In genomic region chr1:247077768-247078314, GRCh38 we compare ENCODE assay signal across 8 cellular contexts. TPM values are rescaled to one million over a fixed set of nuclear protein-coding genes. Genes with fewer than 3 reads are reported as not detected.
DNase-seq lines count a peak whose midpoint lies in the region; ATAC-seq, FAIRE-seq and TF ChIP-seq lines count a peak whose summit lies in the region.

No MANE protein-coding gene starts in this region.

- intact Hi-C loops in Panc1 (cut with micrococcal nuclease; ENCODE audit: unreplicated experiment) (loop anchor here (5.0 kb wide), 1 partner anchor 91 kb away; no protein-coding TSS in a partner anchor), endothelial cell of umbilical vein (cut with micrococcal nuclease) (loop anchor here (1.0 to 2.0 kb wide), 5 partner anchors 26 to 171 kb away; partner anchors contain the start of genes ZNF669 and ZNF695)

- CTCF ChIA-PET in Panc1 (lab: Charles Lee) (no interaction called here), endothelial cell of umbilical vein (lab: Charles Lee) (no interaction called here)

- DNase-seq in GM23248: peak; percentile 45
- DNase-seq in Panc1 (ENCODE audit: low read depth, low spot score): no peak
- DNase-seq in endothelial cell of umbilical vein (ENCODE audit: low read depth, low spot score): peak; percentile 41
- no peak for DNase-seq in RPMI8226
- DNase-seq in NCI-H2227 (lab: John Stamatoyannopoulos, UW; ENCODE audit: unreplicated experiment): no peak

- H3K36me3 ChIP-seq in DOHH2 (ENCODE audit: control insufficient read depth, low read length) (peaks cover 32% of the 10 kb centered on the region), GM23248 (ENCODE audit: low read depth) (no peaks in the 10 kb centered on the region), Panc1 (ENCODE audit: control insufficient read depth, insufficient read depth, low read length) (no peaks in the 10 kb centered on the region; the same call in 1 of the 2 replicates), endothelial cell of umbilical vein (ENCODE audit: control insufficient read depth in 2 of 2, extremely low read depth in 1 of 2, insufficient read depth in 2 of 2, low read length in 2 of 2) (no peaks in the 10 kb centered on the region), neural cell (ENCODE audit: insufficient read depth, low read length) (no peaks in the 10 kb centered on the region)

- peak overlapping the region; percentile 85 for H3K4me3 ChIP-seq in DOHH2 (ENCODE audit: low read length)
- peak overlapping the region; percentile 96 for H3K4me3 ChIP-seq in GM23248
- peak overlapping the region; percentile 82 to 96 for H3K4me3 ChIP-seq in Panc1 (ENCODE audit: low read depth in 2 of 2, low read length in 2 of 2)
- peak overlapping the region; percentile 72 to 90 (median 82) for H3K4me3 ChIP-seq in endothelial cell of umbilical vein (replicated peaks in 1 of 3; ENCODE audit: insufficient read depth in 1 of 3, low read depth in 1 of 3, low read length in 3 of 3)
- H3K4me3 ChIP-seq in neural cell (ENCODE audit: low read length): peak overlapping the region; percentile 96

- in situ Hi-C loops in GM23248 (cut with MboI) (no loop called here), Panc1 (cut with HindIII; ENCODE audit: low pct_unique_long_range_greater_than_20kb, low sequenced_read_pairs) (no loop called here)

- no peak for TF ChIP-seq RAD21 in neural cell (conservative IDR thresholded peaks at IDR 0.05)

- H4K20me1 ChIP-seq in DOHH2 (ENCODE audit: control insufficient read depth, insufficient read depth, low read depth, low read length): no peaks in the 10 kb centered on the region
- no peaks in the 10 kb centered on the region for H4K20me1 ChIP-seq in GM23248 (ENCODE audit: insufficient read depth)
- peaks cover 2% of the 10 kb centered on the region for H4K20me1 ChIP-seq in endothelial cell of umbilical vein (replicated peaks; ENCODE audit: control insufficient read depth, extremely low read depth, insufficient read depth, low read length)
- no peaks in the 10 kb centered on the region for H4K20me1 ChIP-seq in neural cell (ENCODE audit: insufficient read depth)

- H3F3A ChIP-seq in DOHH2 (ENCODE audit: control insufficient read depth, insufficient read depth) (no peaks in the 10 kb centered on the region), GM23248 (ENCODE audit: insufficient read depth) (no peaks in the 10 kb centered on the region), neural cell (ENCODE audit: insufficient read depth, low read length, poor library complexity, severe bottlenecking) (no peaks in the 10 kb centered on the region)

- H3K9ac ChIP-seq in GM23248: peak overlapping the region; percentile 86
- peak overlapping the region; percentile 83 for H3K9ac ChIP-seq in endothelial cell of umbilical vein (replicated peaks; ENCODE audit: extremely low read depth, insufficient read depth, low read length)
- peak overlapping the region; percentile 91 for H3K9ac ChIP-seq in neural cell (ENCODE audit: low read length)

- no peak for TF ChIP-seq EP300 in neural cell (conservative IDR thresholded peaks at IDR 0.05; ENCODE audit: poor library complexity, severe bottlenecking)

- dilution Hi-C loops in endothelial cell of umbilical vein (cut with MboI; ENCODE audit: extremely low pct_ligation_motif_present, low sequenced_read_pairs): no loop called here

- peaks cover 24% of the 10 kb centered on the region for H3K4me1 ChIP-seq in DOHH2 (ENCODE audit: control insufficient read depth, low read length)
- H3K4me1 ChIP-seq in GM23248 (ENCODE audit: insufficient read depth): peaks cover 10% of the 10 kb centered on the region
- H3K4me1 ChIP-seq in Panc1 (ENCODE audit: control insufficient read depth, insufficient read depth, low read length): peaks cover 12% of the 10 kb centered on the region
- H3K4me1 ChIP-seq in endothelial cell of umbilical vein (ENCODE audit: control insufficient read depth, extremely low read depth, insufficient read depth, low read length): peaks cover 16% of the 10 kb centered on the region

- no peaks in the 10 kb centered on the region for H3K27me3 ChIP-seq in DOHH2 (ENCODE audit: control insufficient read depth, low read length)
- no peaks in the 10 kb centered on the region for H3K27me3 ChIP-seq in GM23248 (replicated peaks; ENCODE audit: insufficient read depth)
- no peaks in the 10 kb centered on the region for H3K27me3 ChIP-seq in Panc1 (ENCODE audit: control insufficient read depth, insufficient read depth, low read length)
- no peaks in the 10 kb centered on the region for H3K27me3 ChIP-seq in endothelial cell of umbilical vein (ENCODE audit: control insufficient read depth in 2 of 2, insufficient read depth in 2 of 2, low read length in 2 of 2)
- no peaks in the 10 kb centered on the region for H3K27me3 ChIP-seq in neural cell (ENCODE audit: insufficient read depth, low read depth, low read length)

- H3K9me2 ChIP-seq in DOHH2 (replicated peaks; ENCODE audit: control insufficient read depth, low read length) (no peaks in the 10 kb centered on the region), GM23248 (ENCODE audit: insufficient read depth) (no peaks in the 10 kb centered on the region), neural cell (ENCODE audit: insufficient read depth, low read length) (no peaks in the 10 kb centered on the region)

- H3K27ac ChIP-seq in DOHH2 (ENCODE audit: low read depth, low read length) (peak overlapping the region; percentile 41), GM23248 (0 out of 2 replicates have a peak overlapping the region, but pooled peaks have one; percentile 17), Panc1 (ENCODE audit: low read length) (peak overlapping the region; percentile 94), endothelial cell of umbilical vein (ENCODE audit: insufficient read depth, low read depth, low read length) (peak overlapping the region; percentile 79), neural cell (ENCODE audit: low read length) (peak overlapping the region; percentile 85)

- peak overlapping the region; percentile 77 for H3K4me2 ChIP-seq in DOHH2 (ENCODE audit: low read length)
- H3K4me2 ChIP-seq in GM23248 (ENCODE audit: unreplicated experiment): peak overlapping the region; percentile 96
- peak overlapping the region; percentile 97 for H3K4me2 ChIP-seq in endothelial cell of umbilical vein (ENCODE audit: insufficient read depth, low read length)
- peak overlapping the region; percentile 51 for H3K4me2 ChIP-seq in neural cell (ENCODE audit: low read length)

- peaks cover 16% of the 10 kb centered on the region; the same call in 1 of the 2 replicates for H3K9me3 ChIP-seq in DOHH2 (ENCODE audit: control insufficient read depth, insufficient read depth, low read length)
- no peaks in the 10 kb centered on the region for H3K9me3 ChIP-seq in GM23248 (ENCODE audit: low read depth)
- H3K9me3 ChIP-seq in Panc1 (ENCODE audit: control insufficient read depth, insufficient read depth, low read depth, low read length): peaks cover 29% of the 10 kb centered on the region
- no peaks in the 10 kb centered on the region for H3K9me3 ChIP-seq in endothelial cell of umbilical vein (replicated peaks; ENCODE audit: control insufficient read depth, insufficient read depth, low read length)
- peaks cover 11% of the 10 kb centered on the region for H3K9me3 ChIP-seq in neural cell (ENCODE audit: low read length)

- 3% methylated on average over 13 of the region's 13 CpGs for WGBS in GM23248 (ENCODE audit: low coverage in 1 of 2, low lambda C conversion rate in 2 of 2, missing lambda C conversion rate in 2 of 2), 2 experiments

- H3K9me1 ChIP-seq in endothelial cell of umbilical vein (replicated peaks; ENCODE audit: control insufficient read depth, extremely low read depth, insufficient read depth, low read length): no peaks in the 10 kb centered on the region

- FAIRE-seq in endothelial cell of umbilical vein (lab: Jason Lieb, UNC): no peak

- TF ChIP-seq CTCF in DOHH2 (IDR thresholded peaks at IDR 0.05; ENCODE audit: low read depth, low read length, poor library complexity, severe bottlenecking): no peak
- no peak for TF ChIP-seq CTCF in Panc1 (IDR thresholded peaks at IDR 0.05)
- TF ChIP-seq CTCF in endothelial cell of umbilical vein (IDR thresholded peaks at IDR 0.05; ENCODE audit: extremely low read depth in 1 of 2, insufficient read depth in 1 of 2, low read depth in 1 of 2, low read length in 2 of 2): no peak
- no peak for TF ChIP-seq CTCF in neural cell (IDR thresholded peaks at IDR 0.05; ENCODE audit: poor library complexity, severe bottlenecking)

- no peak for TF ChIP-seq POLR2A in endothelial cell of umbilical vein (IDR thresholded peaks at IDR 0.05; ENCODE audit: low read depth, low read length)

- peak overlapping the region; percentile 98 for H2AFZ ChIP-seq in GM23248
- H2AFZ ChIP-seq in endothelial cell of umbilical vein (ENCODE audit: low read depth, low read length): peak overlapping the region; percentile 85
- peak overlapping the region; percentile 96 for H2AFZ ChIP-seq in neural cell (ENCODE audit: low read depth, low read length)

- peaks cover 57% of the 10 kb centered on the region for H3K79me2 ChIP-seq in DOHH2 (ENCODE audit: control insufficient read depth, low read length)
- H3K79me2 ChIP-seq in GM23248 (ENCODE audit: insufficient read depth): peaks cover 24% of the 10 kb centered on the region; the same call in 1 of the 2 replicates
- H3K79me2 ChIP-seq in endothelial cell of umbilical vein (ENCODE audit: control insufficient read depth, insufficient read depth, low read length): peaks cover 38% of the 10 kb centered on the region
- H3K79me2 ChIP-seq in neural cell (replicated peaks; ENCODE audit: insufficient read depth, low read length): peaks cover 44% of the 10 kb centered on the region

- BruUV-seq in Panc1 (replicated peaks; lab: Mats Ljungman, UMichigan) (no TSS peak), endothelial cell of umbilical vein (replicated peaks; lab: Mats Ljungman, UMichigan) (no TSS peak)

- ATAC-seq in Panc1 (no peak), HG03520 (IDR thresholded peaks at IDR 0.05; ENCODE audit: unreplicated experiment) (no peak)

- POLR2A ChIA-PET in Panc1 (lab: Charles Lee) (interaction anchor here (1.9 kb wide), 1 partner anchor 27 kb away, joined by 5 read pairs; the partner anchor contains the start of gene ZNF669), endothelial cell of umbilical vein (lab: Charles Lee) (no interaction called here)

RNA-seq across cellular contexts. Expression of gene ZNF670, which starts 0.8 kb away (rescaled TPM):
- 1.4 and 4.6 TPM in 2 replicates for total RNA-seq in GM23248 (2014; rRNA removed; shearing (Covaris generic))
- 2.8 and 2.9 TPM in 2 replicates for polyA plus RNA-seq in GM23248 (2016; fragmentation: Nextera tagmentation; extraction: Ambion mirVana)
- total RNA-seq in Panc1 (2021; ENCODE audit: unreplicated experiment): 6.4 TPM
- polyA plus RNA-seq in Panc1 (2012; ENCODE audit: insufficient read length): 2.6 TPM
- total RNA-seq in endothelial cell of umbilical vein: 5.1 and 5.2 TPM in 2 replicates
- 0.72 and 1.3 TPM in 2 replicates for polyA plus RNA-seq in endothelial cell of umbilical vein
- 2.4 and 2.5 TPM in 2 replicates for polyA plus RNA-seq in endothelial cell of umbilical vein (2011; cell fraction: cytosol; rRNA removed)
- 1.9 and 2.2 TPM in 2 replicates for polyA plus RNA-seq in endothelial cell of umbilical vein (2011; cell fraction: nucleus; rRNA removed)
- polyA plus RNA-seq in endothelial cell of umbilical vein (2012): 1.9 and 3.8 TPM in 2 replicates
- 1.2 and 2.4 TPM in 2 replicates for polyA minus RNA-seq in endothelial cell of umbilical vein
- polyA minus RNA-seq in endothelial cell of umbilical vein (2011; cell fraction: cytosol; rRNA and poly(A)+ RNA removed): 1.5 TPM
- 2.5 and 2.7 TPM in 2 replicates for polyA minus RNA-seq in endothelial cell of umbilical vein (2011; cell fraction: nucleus; rRNA and poly(A)+ RNA removed)
- polyA plus RNA-seq in neural cell: 9.3 and 10.6 TPM in 2 replicates
- 25.9 and 26.3 TPM in 2 replicates for polyA minus RNA-seq in neural cell

RNA-seq across cellular contexts. Expression of gene ZNF669, which starts 26.3 kb away (rescaled TPM):
- total RNA-seq in GM23248 (2014; rRNA removed; shearing (Covaris generic)): 4.9 and 6.8 TPM in 2 replicates
- polyA plus RNA-seq in GM23248 (2016; fragmentation: Nextera tagmentation; extraction: Ambion mirVana): 2.4 and 2.8 TPM in 2 replicates
- 13.9 TPM for total RNA-seq in Panc1 (2021; ENCODE audit: unreplicated experiment)
- polyA plus RNA-seq in Panc1 (2012; ENCODE audit: insufficient read length): 6.7 TPM
- 7.8 and 9.7 TPM in 2 replicates for total RNA-seq in endothelial cell of umbilical vein
- 2.3 and 2.4 TPM in 2 replicates for polyA plus RNA-seq in endothelial cell of umbilical vein
- polyA plus RNA-seq in endothelial cell of umbilical vein (2011; cell fraction: cytosol; rRNA removed): 3.3 and 3.5 TPM in 2 replicates
- polyA plus RNA-seq in endothelial cell of umbilical vein (2011; cell fraction: nucleus; rRNA removed): 3.0 and 3.9 TPM in 2 replicates
- polyA plus RNA-seq in endothelial cell of umbilical vein (2012): 3.4 and 4.3 TPM in 2 replicates
- 3.8 and 5.3 TPM in 2 replicates for polyA minus RNA-seq in endothelial cell of umbilical vein
- polyA minus RNA-seq in endothelial cell of umbilical vein (2011; cell fraction: cytosol; rRNA and poly(A)+ RNA removed): 3.4 TPM
- 5.1 and 6.4 TPM in 2 replicates for polyA minus RNA-seq in endothelial cell of umbilical vein (2011; cell fraction: nucleus; rRNA and poly(A)+ RNA removed)
- polyA plus RNA-seq in neural cell: 22.7 and 29.9 TPM in 2 replicates
- 62.6 and 70.2 TPM in 2 replicates for polyA minus RNA-seq in neural cell

Comparison
In these comparisons a context has a peak if more than half of its experiments do, and no peak if none do; other contexts are left out.
1. H3K27ac ChIP-seq: peak in every context shown above with its lines; median percentile 94 in Panc1; 85 in neural cell; 79 in endothelial cell of umbilical vein; 41 in DOHH2; 17 in GM23248.
2. DNase-seq: peak in GM23248 (single experiment) and endothelial cell of umbilical vein (single experiment); none in Panc1 (single experiment), RPMI8226 (single experiment) and NCI-H2227 (single experiment).
3. Peak in every context shown above with its lines, with median percentiles within 50 percentile points of each other: H3K4me2 ChIP-seq, H3K4me3 ChIP-seq, H2AFZ ChIP-seq and H3K9ac ChIP-seq.